1 cellular context compared by ENCODE assay signal in the genomic region with DNA sequence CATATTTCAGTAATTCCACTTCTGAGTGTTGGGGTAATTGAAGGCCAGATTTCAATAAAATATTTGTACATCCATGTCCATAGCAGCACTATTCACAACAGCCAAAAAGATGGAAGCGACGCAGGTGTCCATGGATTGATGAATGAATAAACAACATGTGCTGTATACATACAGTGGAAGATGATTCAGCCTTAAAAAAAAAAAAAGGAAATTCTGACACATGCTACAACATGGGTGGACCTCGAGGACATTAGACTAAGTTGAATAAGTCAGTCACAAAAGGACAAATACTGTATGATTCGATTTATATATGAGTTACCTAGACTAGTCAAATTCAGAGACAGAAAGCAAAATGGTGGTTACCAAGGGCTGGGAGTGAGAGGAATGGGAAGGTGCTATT.
TF ChIP-seq lines count a peak whose summit lies in the region.

No MANE protein-coding gene starts in this region.

TF ChIP-seq in IMR-90, 13 proteins besides CTCF, POLR2A, EP300 and RAD21:
- 0 out of 2 replicates have a peak, but pooled peaks have one; percentile 12 for TF ChIP-seq BHLHE40 (IDR thresholded peaks at IDR 0.05; ENCODE audit: low read depth, low read length)
- TF ChIP-seq FOS (IDR thresholded peaks at IDR 0.05; ENCODE audit: low read depth, low read length) = 0 out of 2 replicates have a peak, but pooled peaks have one; percentile 9
- no peak for TF ChIP-seq MXI1 (IDR thresholded peaks at IDR 0.05; ENCODE audit: borderline replicate concordance, low read depth, low read length)
- no peak for TF ChIP-seq RCOR1 (IDR thresholded peaks at IDR 0.05; ENCODE audit: insufficient replicate concordance, low read length)
- no peak for TF ChIP-seq MAFK (IDR thresholded peaks at IDR 0.05; ENCODE audit: low read depth, low read length)
- TF ChIP-seq, protein P1, sequence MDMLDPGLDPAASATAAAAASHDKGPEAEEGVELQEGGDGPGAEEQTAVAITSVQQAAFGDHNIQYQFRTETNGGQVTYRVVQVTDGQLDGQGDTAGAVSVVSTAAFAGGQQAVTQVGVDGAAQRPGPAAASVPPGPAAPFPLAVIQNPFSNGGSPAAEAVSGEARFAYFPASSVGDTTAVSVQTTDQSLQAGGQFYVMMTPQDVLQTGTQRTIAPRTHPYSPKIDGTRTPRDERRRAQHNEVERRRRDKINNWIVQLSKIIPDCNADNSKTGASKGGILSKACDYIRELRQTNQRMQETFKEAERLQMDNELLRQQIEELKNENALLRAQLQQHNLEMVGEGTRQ (IDR thresholded peaks at IDR 0.05; ENCODE audit: low read depth, low read length) = no peak
- TF ChIP-seq RFX5 (IDR thresholded peaks at IDR 0.05; ENCODE audit: low read depth, low read length) = no peak
- TF ChIP-seq NFE2L2 (IDR thresholded peaks at IDR 0.05; ENCODE audit: low read depth, low read length) = no peak
- TF ChIP-seq MAZ (IDR thresholded peaks at IDR 0.05; ENCODE audit: borderline replicate concordance, low read depth, low read length) = no peak
